In genomic region chr12:102958073-102958829, GRCh38 we compare ENCODE assay signal across 8 cellular contexts. TPM values are rescaled to one million over a fixed set of nuclear protein-coding genes. Genes with fewer than 3 reads are reported as not detected.
A peak's percentile ranks its signal among the peaks of the same experiment; 100 is the strongest.
DNase-seq lines count a peak whose midpoint lies in the region; ATAC-seq lines count a peak whose summit lies in the region.

No MANE protein-coding gene starts in this region.

- intact Hi-C loops in CD4-positive, alpha-beta memory T cell (cut with micrococcal nuclease): no loop called here

- H3K36me3 Mint-ChIP-seq in CD4-positive, alpha-beta memory T cell: no peaks in the 10 kb centered on the region
- H3K36me3 Mint-ChIP-seq in activated naive CD8-positive, alpha-beta T cell treated with anti-CD3 and anti-CD28 coated beads for 36 hours: no peaks in the 10 kb centered on the region

- no peak overlapping the region for H3K27ac ChIP-seq in CD4-positive, alpha-beta memory T cell (ENCODE audit: low read depth, low read length)
- H3K27ac ChIP-seq in temporal lobe (ENCODE audit: low read depth, low read length): peak overlapping the region; percentile 36

- peaks cover 62 to 69% of the 10 kb centered on the region in 2 donors for H3K27me3 Mint-ChIP-seq in CD4-positive, alpha-beta memory T cell
- H3K27me3 Mint-ChIP-seq in activated naive CD8-positive, alpha-beta T cell treated with anti-CD3 and anti-CD28 coated beads for 36 hours: peaks cover 95% of the 10 kb centered on the region

- H3K4me3 ChIP-seq in CD4-positive, alpha-beta memory T cell (ENCODE audit: low read length in 2 of 2): no peak overlapping the region

- H3K4me1 Mint-ChIP-seq in CD4-positive, alpha-beta memory T cell: peaks cover 9 to 34% (median 19%) of the 10 kb centered on the region in 4 donors
- H3K4me1 Mint-ChIP-seq in activated naive CD8-positive, alpha-beta T cell treated with anti-CD3 and anti-CD28 coated beads for 36 hours: peaks cover 39% of the 10 kb centered on the region

- peaks cover 18% of the 10 kb centered on the region for H3K27me3 ChIP-seq in CD4-positive, alpha-beta memory T cell (ENCODE audit: insufficient read depth, low read length)

- peaks cover 4% of the 10 kb centered on the region for H3K4me1 ChIP-seq in CD4-positive, alpha-beta memory T cell (ENCODE audit: insufficient read depth, low read length)

- ATAC-seq in GM18868 (IDR thresholded peaks at IDR 0.05; ENCODE audit: unreplicated experiment) (peak; percentile 65), HG03175 (IDR thresholded peaks at IDR 0.05; ENCODE audit: unreplicated experiment) (peak; percentile 61), GM21717 (IDR thresholded peaks at IDR 0.05; ENCODE audit: unreplicated experiment) (no peak)

- CTCF ChIA-PET in CD4-positive, alpha-beta memory T cell (lab: Charles Lee; ENCODE audit: partially characterized antibody): no interaction called here

- H3K9me3 ChIP-seq in CD4-positive, alpha-beta memory T cell (ENCODE audit: control insufficient read depth in 1 of 2, low read length in 2 of 2): no peaks in the 10 kb centered on the region

- H3K36me3 ChIP-seq in CD4-positive, alpha-beta memory T cell (ENCODE audit: insufficient read depth, low read length): no peaks in the 10 kb centered on the region

- no peak overlapping the region for H3K27ac Mint-ChIP-seq in CD4-positive, alpha-beta memory T cell
- no peak overlapping the region for H3K27ac Mint-ChIP-seq in activated naive CD8-positive, alpha-beta T cell treated with anti-CD3 and anti-CD28 coated beads for 36 hours

- POLR2A ChIA-PET in CD4-positive, alpha-beta memory T cell (lab: Charles Lee; ENCODE audit: partially characterized antibody): no interaction called here

- no peak for DNase-seq in CD4-positive, alpha-beta memory T cell
- peak; percentile 44 for DNase-seq in activated naive CD8-positive, alpha-beta T cell treated with anti-CD3 and anti-CD28 coated beads for 36 hours
- DNase-seq in inferior parietal cortex (ENCODE audit: extremely low spot score) (peak; percentile 18), HT-29 (ENCODE audit: low spot score) (no peak)

- peak overlapping the region; percentile 46 to 81 (median 64) for H3K4me3 Mint-ChIP-seq in CD4-positive, alpha-beta memory T cell
- peak overlapping the region; percentile 74 for H3K4me3 Mint-ChIP-seq in activated naive CD8-positive, alpha-beta T cell treated with anti-CD3 and anti-CD28 coated beads for 36 hours

- peaks cover 0 to 8% (median under 1%) of the 10 kb centered on the region in 8 donors for H3K9me3 Mint-ChIP-seq in CD4-positive, alpha-beta memory T cell
- H3K9me3 Mint-ChIP-seq in activated naive CD8-positive, alpha-beta T cell treated with anti-CD3 and anti-CD28 coated beads for 36 hours: no peaks in the 10 kb centered on the region

RNA-seq across cellular contexts. Expression of gene ASCL1, which starts 0.8 kb away (rescaled TPM):
- total RNA-seq in CD4-positive, alpha-beta memory T cell: not detected
- not detected for polyA plus RNA-seq in CD4-positive, alpha-beta memory T cell
- not detected for total RNA-seq in activated naive CD8-positive, alpha-beta T cell treated with anti-CD3 and anti-CD28 coated beads for 36 hours
- 8.6 TPM for total RNA-seq in temporal lobe
- total RNA-seq in HT-29 (2014; rRNA removed; shearing (Covaris generic)): not detected in 2 replicates

RNA-seq across cellular contexts. Expression of gene PAH, which starts 41.2 kb away (rescaled TPM):
- total RNA-seq in CD4-positive, alpha-beta memory T cell: not detected
- polyA plus RNA-seq in CD4-positive, alpha-beta memory T cell: not detected
- not detected for total RNA-seq in activated naive CD8-positive, alpha-beta T cell treated with anti-CD3 and anti-CD28 coated beads for 36 hours
- total RNA-seq in temporal lobe: 0.25 TPM
- 0.26 TPM in 1 of 2 replicates, not detected in the other for total RNA-seq in HT-29 (2014; rRNA removed; shearing (Covaris generic))

Comparison
In these comparisons a context has a peak if more than half of its experiments do, and no peak if none do; other contexts are left out.
1. DNase-seq: peak in activated naive CD8-positive, alpha-beta T cell treated with anti-CD3 and anti-CD28 coated beads for 36 hours (single experiment) and inferior parietal cortex (single experiment); none in CD4-positive, alpha-beta memory T cell (0 of 5) and HT-29 (single experiment).